Comparison of ENCODE assay signal across 8 cellular contexts in genomic region chr14:93114713-93115068, GRCh38. TPM values are rescaled to one million over a fixed set of nuclear protein-coding genes. Genes with fewer than 3 reads are reported as not detected.
DNase-seq lines count a peak whose midpoint lies in the region; ATAC-seq and TF ChIP-seq lines count a peak whose summit lies in the region.

No MANE protein-coding gene starts in this region.

- H3K36me3 ChIP-seq in A673 (ENCODE audit: insufficient read depth, low read length, poor library complexity, severe bottlenecking) = no peaks in the 10 kb centered on the region
- no peaks in the 10 kb centered on the region for H3K36me3 ChIP-seq in GM23248 (ENCODE audit: low read depth)
- H3K36me3 ChIP-seq in iPS-20b (ENCODE audit: insufficient read depth, low read depth, low read length) = 0 out of 2 replicates have a peak, but pooled peaks cover 4% of the 10 kb centered on the region

- H3K4me3 ChIP-seq in A673 (ENCODE audit: low read depth, low read length, poor library complexity, severe bottlenecking) (peak overlapping the region; percentile 80), GM23248 (peak overlapping the region; percentile 84), iPS-20b (ENCODE audit: low read length) (peak overlapping the region; percentile 78)

- peaks cover 13% of the 10 kb centered on the region for H3F3A ChIP-seq in GM23248 (ENCODE audit: insufficient read depth)

- H3K9ac ChIP-seq in GM23248 = peak overlapping the region; percentile 72
- peak overlapping the region; percentile 68; the same call in 1 of the 2 replicates for H3K9ac ChIP-seq in iPS-20b (ENCODE audit: low read depth, low read length)

- H2AFZ ChIP-seq in GM23248 = peak overlapping the region; percentile 75

- H3K4me1 ChIP-seq in A673 (ENCODE audit: insufficient read depth, low read length, poor library complexity, severe bottlenecking) (peaks cover 14% of the 10 kb centered on the region), GM23248 (ENCODE audit: insufficient read depth) (peaks cover 14% of the 10 kb centered on the region), iPS-20b (ENCODE audit: insufficient read depth, low read length) (peaks cover 16% of the 10 kb centered on the region)

- no peaks in the 10 kb centered on the region for H3K27me3 Mint-ChIP-seq in activated naive CD8-positive, alpha-beta T cell treated with anti-CD3 and anti-CD28 coated beads, Interleukin-2, amount 10 ng/mL, durations not matched to agents 7 days and 5 days
- no peaks in the 10 kb centered on the region for H3K27me3 Mint-ChIP-seq in stimulated activated naive B cell treated with anti-CD40 and anti-IgM and Interleukin-4, amounts not matched to agents 10 μg/mL and 1 μg/mL and 100 μg/mL, for 72 hours

- H3K27ac ChIP-seq in A673 (ENCODE audit: low read depth, low read length, poor library complexity, severe bottlenecking) (peak overlapping the region; percentile 31), GM23248 (no peak overlapping the region), iPS-20b (ENCODE audit: low read length) (no peak overlapping the region)

- H3K4me1 Mint-ChIP-seq in activated naive CD8-positive, alpha-beta T cell treated with anti-CD3 and anti-CD28 coated beads, Interleukin-2, amount 10 ng/mL, durations not matched to agents 7 days and 5 days = peaks cover 25% of the 10 kb centered on the region
- H3K4me1 Mint-ChIP-seq in stimulated activated naive B cell treated with anti-CD40 and anti-IgM and Interleukin-4, amounts not matched to agents 10 μg/mL and 1 μg/mL and 100 μg/mL, for 72 hours = peaks cover 37 to 45% of the 10 kb centered on the region in 2 donors

- in situ Hi-C loops in GM23248 (cut with MboI) = loop anchor here (10.0 kb wide), 1 partner anchor 140 kb away; no protein-coding TSS in a partner anchor

- peak overlapping the region; percentile 73 for H3K4me2 ChIP-seq in GM23248 (ENCODE audit: unreplicated experiment)

- DNase-seq in A673 (ENCODE audit: low spot score) (no peak), GM23248 (no peak), kidney tubule cell (ENCODE audit: low spot score) (no peak), iPS-NIHi7 (ENCODE audit: extremely low spot score) (no peak)
- DNase-seq in activated naive CD8-positive, alpha-beta T cell treated with anti-CD3 and anti-CD28 coated beads, Interleukin-2, amount 10 ng/mL, durations not matched to agents 7 days and 5 days = peak; percentile 63
- no peak for DNase-seq in stimulated activated naive B cell treated with anti-CD40 and anti-IgM and Interleukin-4, amounts not matched to agents 10 μg/mL and 1 μg/mL and 100 μg/mL, for 72 hours

- intact Hi-C loops in A673 (cut with micrococcal nuclease; ENCODE audit: unreplicated experiment) = loop anchor here (5.0 kb wide), 1 partner anchor 93 kb away; the partner anchor contains the start of genes GON7 and UBR7

- no peaks in the 10 kb centered on the region for H4K20me1 ChIP-seq in GM23248 (ENCODE audit: insufficient read depth)

- ATAC-seq in activated naive CD8-positive, alpha-beta T cell treated with anti-CD3 and anti-CD28 coated beads, Interleukin-2, amount 10 ng/mL, durations not matched to agents 7 days and 5 days (ENCODE audit: low read depth) = no peak
- ATAC-seq in stimulated activated naive B cell treated with anti-CD40 and anti-IgM and Interleukin-4, amounts not matched to agents 10 μg/mL and 1 μg/mL and 100 μg/mL, for 72 hours (replicated peaks) = peak in 1 of 2 donors; percentile 5
- no peak for ATAC-seq in HG02938 (IDR thresholded peaks at IDR 0.05; ENCODE audit: unreplicated experiment)

- no TSS peak for BruUV-seq in A673 (replicated peaks; lab: Mats Ljungman, UMichigan)

- H3K79me2 ChIP-seq in GM23248 (ENCODE audit: insufficient read depth) = peaks cover 28% of the 10 kb centered on the region

- peaks cover 6% of the 10 kb centered on the region for H3K36me3 Mint-ChIP-seq in activated naive CD8-positive, alpha-beta T cell treated with anti-CD3 and anti-CD28 coated beads, Interleukin-2, amount 10 ng/mL, durations not matched to agents 7 days and 5 days
- H3K36me3 Mint-ChIP-seq in stimulated activated naive B cell treated with anti-CD40 and anti-IgM and Interleukin-4, amounts not matched to agents 10 μg/mL and 1 μg/mL and 100 μg/mL, for 72 hours = peaks cover 0 to 3% of the 10 kb centered on the region in 2 donors

- H3K9me3 Mint-ChIP-seq in activated naive CD8-positive, alpha-beta T cell treated with anti-CD3 and anti-CD28 coated beads, Interleukin-2, amount 10 ng/mL, durations not matched to agents 7 days and 5 days = no peaks in the 10 kb centered on the region
- no peaks in the 10 kb centered on the region for H3K9me3 Mint-ChIP-seq in stimulated activated naive B cell treated with anti-CD40 and anti-IgM and Interleukin-4, amounts not matched to agents 10 μg/mL and 1 μg/mL and 100 μg/mL, for 72 hours

- POLR2A ChIA-PET in A673 (lab: Charles Lee; ENCODE audit: low non-redundant PET) = no interaction called here
- POLR2A ChIA-PET in activated naive CD8-positive, alpha-beta T cell treated with anti-CD3 and anti-CD28 coated beads, Interleukin-2, amount 10 ng/mL, durations not matched to agents 7 days and 5 days (lab: Charles Lee) = interaction anchor here (0.8 to 3.4 kb wide), 13 partner anchors 11 to 163 kb away, joined by 3 to 38 read pairs (median 5); partner anchors contain the start of genes GON7, LYSET and MOAP1

- H3K27me3 ChIP-seq in A673 (replicated peaks; ENCODE audit: insufficient read depth, low read depth, low read length, poor library complexity) (no peaks in the 10 kb centered on the region), GM23248 (replicated peaks; ENCODE audit: insufficient read depth) (no peaks in the 10 kb centered on the region), iPS-20b (ENCODE audit: insufficient read depth, low read length) (peaks cover 7% of the 10 kb centered on the region)

- CTCF ChIA-PET in A673 (lab: Charles Lee) = interaction anchor here (1.0 kb wide), 1 partner anchor 70 kb away, joined by 6 read pairs; the partner anchor contains the start of genes LYSET and MOAP1

- no peak for TF ChIP-seq CTCF in A673 (conservative IDR thresholded peaks at IDR 0.05; ENCODE audit: low read depth, low read length)

- H3K9me3 ChIP-seq in A673 (ENCODE audit: low read depth, low read length, poor library complexity, severe bottlenecking) = no peaks in the 10 kb centered on the region
- no peaks in the 10 kb centered on the region for H3K9me3 ChIP-seq in GM23248 (ENCODE audit: low read depth)
- H3K9me3 ChIP-seq in iPS-20b (ENCODE audit: insufficient read depth, low read depth, low read length) = no peaks in the 10 kb centered on the region

- peak overlapping the region; percentile 85 for H3K27ac Mint-ChIP-seq in activated naive CD8-positive, alpha-beta T cell treated with anti-CD3 and anti-CD28 coated beads, Interleukin-2, amount 10 ng/mL, durations not matched to agents 7 days and 5 days
- no peak overlapping the region for H3K27ac Mint-ChIP-seq in stimulated activated naive B cell treated with anti-CD40 and anti-IgM and Interleukin-4, amounts not matched to agents 10 μg/mL and 1 μg/mL and 100 μg/mL, for 72 hours

- H3K9me2 ChIP-seq in GM23248 (ENCODE audit: insufficient read depth) = no peaks in the 10 kb centered on the region

- WGBS in GM23248 (ENCODE audit: low coverage in 1 of 2, low lambda C conversion rate in 2 of 2, missing lambda C conversion rate in 2 of 2), 2 experiments = 4 to 10% methylated on average over 30 to 31 of the region's 38 CpGs

- H3K4me3 Mint-ChIP-seq in activated naive CD8-positive, alpha-beta T cell treated with anti-CD3 and anti-CD28 coated beads, Interleukin-2, amount 10 ng/mL, durations not matched to agents 7 days and 5 days = peak overlapping the region; percentile 92
- H3K4me3 Mint-ChIP-seq in stimulated activated naive B cell treated with anti-CD40 and anti-IgM and Interleukin-4, amounts not matched to agents 10 μg/mL and 1 μg/mL and 100 μg/mL, for 72 hours = peak overlapping the region; percentile 90 to 96

RNA-seq across cellular contexts. Expression of gene ITPK1, which starts 1.0 kb away (rescaled TPM):
- 38.5 and 47.0 TPM in 2 replicates for total RNA-seq in A673 (2021)
- 33.3 and 35.0 TPM in 2 replicates for total RNA-seq in GM23248 (2014; rRNA removed; shearing (Covaris generic))
- polyA plus RNA-seq in GM23248 (2016; fragmentation: Nextera tagmentation; extraction: Ambion mirVana) = 18.7 and 19.4 TPM in 2 replicates
- total RNA-seq in activated naive CD8-positive, alpha-beta T cell treated with anti-CD3 and anti-CD28 coated beads, Interleukin-2, amount 10 ng/mL, durations not matched to agents 7 days and 5 days = 10 to 100 TPM; 89.5 to 94.1 TPM
